ENCODE assay signal across 12 cellular contexts in genomic region chr11:114892381-114893197, GRCh38.
DNase-seq lines count a peak whose midpoint lies in the region; ATAC-seq, FAIRE-seq and TF ChIP-seq lines count a peak whose summit lies in the region.
"Had no signal": no experiment of that assay in that cellular context is flagged by ENCODE, and none has a peak within 500 bp of the region (broad histone marks: within the 10 kb centered on the region; RNA-seq: fewer than 3 reads in every experiment).

No MANE protein-coding gene starts in this region.

- SMC1A ChIA-PET in GM12878 (lab: Charles Lee; ENCODE audit: uncharacterized antibody, unreplicated experiment): no interaction called here

- CTCF ChIA-PET in activated CD4-positive, alpha-beta T cell treated with anti-CD3 and anti-CD28 coated beads, Interleukin-2, amount 10 ng/mL, durations not matched to agents 7 days and 5 days (lab: Charles Lee): no interaction called here
- CTCF ChIA-PET in GM12878 (lab: Yijun Ruan, JAX): interaction anchor here (0.7 to 1.8 kb wide), 12 partner anchors 10 to 931 kb away, joined by 3 to 11 read pairs (median 3); no protein-coding TSS in a partner anchor

- no peak overlapping the region for H3K27ac ChIP-seq in GM12878 (ENCODE audit: control insufficient read depth, insufficient read depth)
- H3K27ac ChIP-seq in substantia nigra (ENCODE audit: low read depth, low read length, poor library complexity, severe bottlenecking): no peak overlapping the region
- H3K27ac ChIP-seq: BLaER1 treated with 17β-estradiol and CSF1 and Interleukin-3, amounts not matched to agents 10 nM and 100 nM had no signal

- POLR2A ChIA-PET in activated CD4-positive, alpha-beta T cell treated with anti-CD3 and anti-CD28 coated beads, Interleukin-2, amount 10 ng/mL, durations not matched to agents 7 days and 5 days (lab: Charles Lee): no interaction called here
- POLR2A ChIA-PET in GM12878 (lab: Charles Lee): no interaction called here

- in situ Hi-C loops in GM12878 (cut with MboI): no loop called here

- H3K4me2 ChIP-seq in GM12878 (ENCODE audit: control insufficient read depth, insufficient read depth): no peak overlapping the region

- DNase-seq in activated CD4-positive, alpha-beta T cell treated with anti-CD3 and anti-CD28 coated beads, Interleukin-2, amount 10 ng/mL, durations not matched to agents 7 days and 5 days: peak; percentile 10
- no peak for DNase-seq in activated CD4-positive, alpha-beta T cell treated with anti-CD3 and anti-CD28 coated beads for 1 hour
- DNase-seq in HFFc6: no peak
- no peak for DNase-seq in GM12878 (ENCODE audit: low read depth, low spot score)
- DNase-seq in neural crest cell (ENCODE audit: low read depth, low spot score): peak; percentile 14
- no peak for DNase-seq in Ammon's horn (ENCODE audit: low spot score)
- DNase-seq in substantia nigra (lab: John Stamatoyannopoulos, UW): no peak
- DNase-seq in activated CD4-positive, CD25-positive, alpha-beta regulatory T cell treated with anti-CD3 and anti-CD28 coated beads, Interleukin-2, amount 50 U/mL, for 72 hours: no peak
- DNase-seq: effector CD8-positive, alpha-beta T cell; NCI-H524 treated with DMSO at 0.1 percent for 48 hours had no signal

- H2AFZ ChIP-seq in GM12878 (ENCODE audit: control insufficient read depth, low read depth, low read length): no peak overlapping the region

- peak; percentile 47; the same call in 2 of the 3 replicates for ATAC-seq in GM12878

- H3K4me1 ChIP-seq in GM12878 (ENCODE audit: control insufficient read depth, insufficient read depth, low read length): no peaks in the 10 kb centered on the region

- TF ChIP-seq CTCF in HFFc6 (IDR thresholded peaks at IDR 0.05): peak; percentile 47; the same call in 1 of the 2 replicates
- peak in 2 of 3 experiments; percentile 52 to 59; a peak in 5 of 6 replicates for TF ChIP-seq CTCF in GM12878 (IDR thresholded peaks at IDR 0.05 in 2 of 3, conservative IDR thresholded peaks at IDR 0.05 in 1 of 3; ENCODE audit: control insufficient read depth in 2 of 3, extremely low read depth in 1 of 3, insufficient read depth in 1 of 3, low read depth in 3 of 3, low read length in 3 of 3)
- peak; percentile 59 for TF ChIP-seq CTCF in neural crest cell (conservative IDR thresholded peaks at IDR 0.05)

- no peaks in the 10 kb centered on the region for H4K20me1 ChIP-seq in GM12878 (ENCODE audit: control insufficient read depth, insufficient read depth)
- H4K20me1 ChIP-seq: BLaER1 treated with 17β-estradiol and CSF1 and Interleukin-3, amounts not matched to agents 10 nM and 100 nM had no signal

- no peaks in the 10 kb centered on the region for H3K9me3 Mint-ChIP-seq in activated CD4-positive, alpha-beta T cell treated with anti-CD3 and anti-CD28 coated beads, Interleukin-2, amount 10 ng/mL, durations not matched to agents 7 days and 5 days
- H3K9me3 Mint-ChIP-seq in HFFc6 (peaks cover 46% of the 10 kb centered on the region), neural crest cell (peaks cover 3% of the 10 kb centered on the region)

- H3K27ac Mint-ChIP-seq in activated CD4-positive, alpha-beta T cell treated with anti-CD3 and anti-CD28 coated beads, Interleukin-2, amount 10 ng/mL, durations not matched to agents 7 days and 5 days: no peak overlapping the region
- H3K27ac Mint-ChIP-seq in HFFc6 (no peak overlapping the region), neural crest cell (ENCODE audit: unreplicated experiment) (no peak overlapping the region)
- H3K27ac Mint-ChIP-seq: memory B cell had no signal

- no peaks in the 10 kb centered on the region; a peak in 1 of 4 replicates for H3K27me3 ChIP-seq in GM12878 (replicated peaks in 1 of 2; ENCODE audit: control insufficient read depth in 2 of 2, insufficient read depth in 2 of 2, low read length in 1 of 2)
- H3K27me3 ChIP-seq: BLaER1 treated with 17β-estradiol and CSF1 and Interleukin-3, amounts not matched to agents 10 nM and 100 nM had no signal

- intact Hi-C loops in GM12878 (cut with micrococcal nuclease; ENCODE audit: unreplicated experiment): no loop called here

- H3K4me3 ChIP-seq in GM12878: no peak overlapping the region
- H3K4me3 ChIP-seq: BLaER1 treated with 17β-estradiol and CSF1 and Interleukin-3, amounts not matched to agents 10 nM and 100 nM had no signal

- WGBS in GM12878 (ENCODE audit: insufficient coverage, insufficient replicate concordance, low lambda C conversion rate, missing lambda C conversion rate): 11% methylated on average over 3 of the region's 3 CpGs

- no peaks in the 10 kb centered on the region for H3K4me1 Mint-ChIP-seq in activated CD4-positive, alpha-beta T cell treated with anti-CD3 and anti-CD28 coated beads, Interleukin-2, amount 10 ng/mL, durations not matched to agents 7 days and 5 days
- H3K4me1 Mint-ChIP-seq in HFFc6 (ENCODE audit: low read depth): no peaks in the 10 kb centered on the region
- peaks cover 4% of the 10 kb centered on the region for H3K4me1 Mint-ChIP-seq in neural crest cell
- H3K4me1 Mint-ChIP-seq: memory B cell had no signal

- H3K4me3 Mint-ChIP-seq in activated CD4-positive, alpha-beta T cell treated with anti-CD3 and anti-CD28 coated beads, Interleukin-2, amount 10 ng/mL, durations not matched to agents 7 days and 5 days: no peak overlapping the region
- no peak overlapping the region for H3K4me3 Mint-ChIP-seq in HFFc6
- no peak overlapping the region for H3K4me3 Mint-ChIP-seq in neural crest cell
- H3K4me3 Mint-ChIP-seq: memory B cell had no signal

- no peaks in the 10 kb centered on the region for H3K36me3 Mint-ChIP-seq in activated CD4-positive, alpha-beta T cell treated with anti-CD3 and anti-CD28 coated beads, Interleukin-2, amount 10 ng/mL, durations not matched to agents 7 days and 5 days (ENCODE audit: low read depth)
- H3K36me3 Mint-ChIP-seq in HFFc6 (ENCODE audit: low read depth) (no peaks in the 10 kb centered on the region), neural crest cell (ENCODE audit: low read depth) (no peaks in the 10 kb centered on the region)
- H3K36me3 Mint-ChIP-seq: memory B cell had no signal

- FAIRE-seq in GM12878 (lab: Jason Lieb, UNC): no peak

- BruUV-seq in GM12878 (replicated peaks; lab: Mats Ljungman, UMichigan): no TSS peak

- no peaks in the 10 kb centered on the region for H3K36me3 ChIP-seq in GM12878 (ENCODE audit: control insufficient read depth in 2 of 2, insufficient read depth in 2 of 2, low read length in 1 of 2)
- H3K36me3 ChIP-seq: BLaER1 treated with 17β-estradiol and CSF1 and Interleukin-3, amounts not matched to agents 10 nM and 100 nM had no signal

- H3K27me3 Mint-ChIP-seq in activated CD4-positive, alpha-beta T cell treated with anti-CD3 and anti-CD28 coated beads, Interleukin-2, amount 10 ng/mL, durations not matched to agents 7 days and 5 days: no peaks in the 10 kb centered on the region
- H3K27me3 Mint-ChIP-seq in HFFc6 (ENCODE audit: insufficient read depth) (peaks cover 1% of the 10 kb centered on the region; the same call in 1 of the 2 replicates), neural crest cell (ENCODE audit: low read depth) (peaks cover 39% of the 10 kb centered on the region)

- TF ChIP-seq POLR2A in GM12878 (IDR thresholded peaks at IDR 0.05; ENCODE audit: low read depth, low read length): no peak

- H3K9ac ChIP-seq in GM12878 (ENCODE audit: control insufficient read depth, insufficient read depth, low read length): no peak overlapping the region
- H3K9ac ChIP-seq: BLaER1 treated with 17β-estradiol and CSF1 and Interleukin-3, amounts not matched to agents 10 nM and 100 nM had no signal

- RAD21 ChIA-PET in GM12878 (lab: Charles Lee; ENCODE audit: unreplicated experiment): no interaction called here

- no peak for TF ChIP-seq EP300 in GM12878 (IDR thresholded peaks at IDR 0.05; ENCODE audit: borderline replicate concordance in 1 of 2, control insufficient read depth in 1 of 2, low read depth in 2 of 2, low read length in 2 of 2)

- no peak for TF ChIP-seq RAD21 in GM12878 (IDR thresholded peaks at IDR 0.05; ENCODE audit: insufficient read depth, low read depth, low read length)

- no peaks in the 10 kb centered on the region for H3K9me3 ChIP-seq in GM12878 (replicated peaks; ENCODE audit: control insufficient read depth, insufficient read depth, low read length)

- no peaks in the 10 kb centered on the region for H3K79me2 ChIP-seq in GM12878 (ENCODE audit: control insufficient read depth, insufficient read depth, low read length)

TF ChIP-seq in GM12878, 131 proteins besides CTCF, POLR2A, EP300 and RAD21:
- no peak for TF ChIP-seq TBL1XR1 (IDR thresholded peaks at IDR 0.05; ENCODE audit: low read depth, low read length)
- no peak for TF ChIP-seq ZNF592 (IDR thresholded peaks at IDR 0.05)
TF ChIP-seq in GM12878: peak in this region for 0.

Comparison
In these comparisons a context has a peak if more than half of its experiments do, and no peak if none do; other contexts are left out.
1. DNase-seq: peak in activated CD4-positive, alpha-beta T cell treated with anti-CD3 and anti-CD28 coated beads, Interleukin-2, amount 10 ng/mL, durations not matched to agents 7 days and 5 days (single experiment) and neural crest cell (single experiment); none in activated CD4-positive, alpha-beta T cell treated with anti-CD3 and anti-CD28 coated beads for 1 hour (single experiment), HFFc6 (single experiment), GM12878 (single experiment), Ammon's horn (single experiment), substantia nigra (0 of 49) and activated CD4-positive, CD25-positive, alpha-beta regulatory T cell treated with anti-CD3 and anti-CD28 coated beads, Interleukin-2, amount 50 U/mL, for 72 hours (single experiment).
2. Peak in every context shown above with its lines, with median percentiles within 50 percentile points of each other: CTCF ChIP-seq.